26 cellular contexts compared by ENCODE assay signal in the genomic region with DNA sequence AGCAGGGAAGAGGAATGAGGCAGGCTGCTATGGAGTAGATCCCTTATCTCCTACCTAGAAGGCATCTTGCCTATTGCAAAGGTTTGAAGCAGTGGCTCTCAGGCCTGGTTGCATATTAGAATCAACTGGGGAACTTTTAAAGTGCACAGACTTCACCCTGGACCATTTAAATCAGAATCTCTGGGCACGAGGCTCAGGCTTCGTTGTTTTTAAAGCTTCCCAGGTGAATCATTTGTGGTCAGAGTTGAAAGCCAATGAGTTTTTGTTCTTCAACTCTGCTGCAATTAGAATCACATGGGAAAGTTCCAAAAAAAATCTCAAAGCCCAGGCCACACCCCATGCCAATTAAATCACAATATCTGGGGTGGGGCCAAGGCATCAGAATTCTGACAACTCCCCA.
"Had no signal": no experiment of that assay in that cellular context is flagged by ENCODE, and none has a peak within 500 bp of the region (broad histone marks: within the 10 kb centered on the region; RNA-seq: fewer than 3 reads in every experiment).

No MANE protein-coding gene starts in this region.

- H3K9me3 ChIP-seq: heart left ventricle, lower lobe of right lung, testis, transverse colon had no signal

- H3K27me3 Mint-ChIP-seq: activated CD4-positive, alpha-beta memory T cell treated with anti-CD3 and anti-CD28 coated beads, Interleukin-2, amount 10 ng/mL, durations not matched to agents 7 days and 5 days; activated CD4-positive, alpha-beta T cell treated with anti-CD3 and anti-CD28 coated beads, Interleukin-2, amount 10 ng/mL, durations not matched to agents 7 days and 5 days had no signal

- DNase-seq: activated CD4-positive, alpha-beta memory T cell treated with anti-CD3 and anti-CD28 coated beads, Interleukin-2, amount 10 ng/mL, durations not matched to agents 7 days and 5 days; activated CD4-positive, alpha-beta T cell treated with anti-CD3 and anti-CD28 coated beads for 1 hour; activated CD4-positive, alpha-beta T cell treated with anti-CD3 and anti-CD28 coated beads, Interleukin-2, amount 10 ng/mL, durations not matched to agents 7 days and 5 days; activated CD8-positive, alpha-beta memory T cell treated with anti-CD3 and anti-CD28 coated beads, Interleukin-2, amount 50 U/mL, for 48 hours; activated gamma-delta T cell treated with Interleukin-2 at 50 U/mL for 16 hours; activated naive CD4-positive, alpha-beta T cell treated with anti-CD3 and anti-CD28 coated beads, Interleukin-2, amount 50 U/mL, for 16 hours; activated T-cell treated with anti-CD3 and anti-CD28 coated beads, Interleukin-2, amount 50 U/mL, for 24 hours; amniotic stem cell; dermis blood vessel endothelial cell; effector CD4-positive, alpha-beta T cell; heart left ventricle; hypothalamus; immature natural killer cell; kidney glomerular epithelial cell; lower lobe of right lung; mesendoderm; right cardiac atrium; stimulated activated CD4-positive, alpha-beta T cell treated with anti-CD3 and anti-CD28 coated beads, Interleukin-2, amount 100 ng/mL, for 48 hours; stimulated activated naive CD4-positive, alpha-beta T cell treated with Interleukin-2 at 50 U/mL for 16 hours; SW 1271; T-helper 9 cell; testis; transverse colon had no signal

- H3K36me3 ChIP-seq: heart left ventricle, lower lobe of right lung, transverse colon had no signal

- H3K4me1 ChIP-seq: lower lobe of right lung, testis, transverse colon had no signal

- H3K27me3 ChIP-seq: heart left ventricle, testis, transverse colon had no signal

- H3K4me3 ChIP-seq: heart left ventricle, lower lobe of right lung, testis, transverse colon had no signal

- ATAC-seq: heart left ventricle; left lobe of liver; lower lobe of right lung; natural killer cell treated with Interleukin-12 subunit alpha and Interleukin-12 subunit beta and Interleukin-15 and Interleukin-18, amount 100 ng/mL, for 72 hours; right cardiac atrium had no signal

- H3K4me3 Mint-ChIP-seq: activated CD4-positive, alpha-beta memory T cell treated with anti-CD3 and anti-CD28 coated beads, Interleukin-2, amount 10 ng/mL, durations not matched to agents 7 days and 5 days; activated CD4-positive, alpha-beta T cell treated with anti-CD3 and anti-CD28 coated beads, Interleukin-2, amount 10 ng/mL, durations not matched to agents 7 days and 5 days; activated T-cell treated with anti-CD3 and anti-CD28 coated beads, Interleukin-2, amount 50 U/mL, for 24 hours; immature natural killer cell; natural killer cell treated with Interleukin-12 subunit alpha and Interleukin-12 subunit beta and Interleukin-15 and Interleukin-18, amount 100 ng/mL, for 72 hours; T-helper 1 cell treated with Interleukin-12 subunit alpha and Interleukin-12 subunit beta and Interleukin-4 antibody, amounts not matched to agents 30 μg/mL and 1 μg/mL, for 36 hours had no signal

- H3K27ac Mint-ChIP-seq: activated CD4-positive, alpha-beta memory T cell treated with anti-CD3 and anti-CD28 coated beads, Interleukin-2, amount 10 ng/mL, durations not matched to agents 7 days and 5 days; activated CD4-positive, alpha-beta T cell treated with anti-CD3 and anti-CD28 coated beads, Interleukin-2, amount 10 ng/mL, durations not matched to agents 7 days and 5 days; activated T-cell treated with anti-CD3 and anti-CD28 coated beads, Interleukin-2, amount 50 U/mL, for 24 hours; immature natural killer cell; natural killer cell treated with Interleukin-12 subunit alpha and Interleukin-12 subunit beta and Interleukin-15 and Interleukin-18, amount 100 ng/mL, for 72 hours; T-helper 1 cell treated with Interleukin-12 subunit alpha and Interleukin-12 subunit beta and Interleukin-4 antibody, amounts not matched to agents 30 μg/mL and 1 μg/mL, for 36 hours had no signal

- H3K36me3 Mint-ChIP-seq: immature natural killer cell; natural killer cell treated with Interleukin-12 subunit alpha and Interleukin-12 subunit beta and Interleukin-15 and Interleukin-18, amount 100 ng/mL, for 72 hours had no signal

- H3K27ac ChIP-seq: heart left ventricle, lower lobe of right lung, testis, transverse colon had no signal

- H3K9me3 Mint-ChIP-seq: activated CD4-positive, alpha-beta T cell treated with anti-CD3 and anti-CD28 coated beads, Interleukin-2, amount 10 ng/mL, durations not matched to agents 7 days and 5 days; activated T-cell treated with anti-CD3 and anti-CD28 coated beads, Interleukin-2, amount 50 U/mL, for 24 hours; T-helper 1 cell treated with Interleukin-12 subunit alpha and Interleukin-12 subunit beta and Interleukin-4 antibody, amounts not matched to agents 30 μg/mL and 1 μg/mL, for 36 hours had no signal

- H3K4me1 Mint-ChIP-seq: activated CD4-positive, alpha-beta memory T cell treated with anti-CD3 and anti-CD28 coated beads, Interleukin-2, amount 10 ng/mL, durations not matched to agents 7 days and 5 days; activated CD4-positive, alpha-beta T cell treated with anti-CD3 and anti-CD28 coated beads, Interleukin-2, amount 10 ng/mL, durations not matched to agents 7 days and 5 days; immature natural killer cell had no signal
